Comparison of ENCODE assay signal across 8 cellular contexts in the genomic region with DNA sequence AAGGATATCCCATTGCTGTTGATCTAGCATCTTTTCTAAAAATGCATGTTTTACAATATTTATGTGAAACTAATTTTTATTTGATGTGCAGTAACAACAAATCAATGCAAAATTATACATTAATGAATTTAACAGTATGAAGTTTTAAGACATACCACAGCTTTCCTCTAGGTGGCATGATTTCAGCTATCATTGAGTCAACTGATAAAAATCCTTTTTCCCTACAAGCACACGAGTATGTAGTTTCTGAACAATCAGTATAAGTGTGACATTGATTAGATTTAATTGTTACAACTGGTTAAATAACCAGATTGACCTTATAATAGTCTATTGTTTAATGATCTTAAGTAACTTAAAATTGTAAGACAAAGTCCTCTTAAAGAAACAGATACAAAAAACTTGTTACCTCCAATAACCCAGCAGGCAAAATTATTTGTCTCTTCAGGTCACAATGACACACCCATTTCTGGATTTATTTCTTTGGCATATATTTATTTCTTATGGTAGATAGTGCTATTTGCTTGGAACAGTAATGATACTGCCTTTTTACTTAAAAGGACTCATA. TPM values are rescaled to one million over a fixed set of nuclear protein-coding genes. Genes with fewer than 3 reads are reported as not detected.
DNase-seq lines count a peak whose midpoint lies in the region; ATAC-seq, FAIRE-seq and TF ChIP-seq lines count a peak whose summit lies in the region.

No MANE protein-coding gene starts in this region.

- peak; percentile 99 for FAIRE-seq in D721Med (lab: Jason Lieb, UNC)

- peaks cover under 1% of the 10 kb centered on the region; the same call in 1 of the 2 replicates for H3K4me1 ChIP-seq in Karpas-422 (ENCODE audit: low read length)
- H3K4me1 ChIP-seq in liver (ENCODE audit: control insufficient read depth in 4 of 4, insufficient read depth in 4 of 4, low read length in 3 of 4) = peaks cover 0 to 5% (median under 1%) of the 10 kb centered on the region in 4 donors

- H3K79me2 ChIP-seq in Karpas-422 (ENCODE audit: low read length) = no peaks in the 10 kb centered on the region

- no peak overlapping the region for H3K4me3 ChIP-seq in Karpas-422 (ENCODE audit: low read length)
- H3K4me3 ChIP-seq in liver (ENCODE audit: low read depth in 1 of 3, low read length in 3 of 3) = no peak overlapping the region

- H3K4me2 ChIP-seq in Karpas-422 (ENCODE audit: low read depth, low read length, poor library complexity, severe bottlenecking) = no peak overlapping the region

- no peak overlapping the region for H2AFZ ChIP-seq in Karpas-422 (ENCODE audit: low read length)

- H3K27ac ChIP-seq in Karpas-422 (ENCODE audit: low read length) (no peak overlapping the region), VCaP (no peak overlapping the region), liver (ENCODE audit: low read depth in 1 of 2, low read length in 2 of 2) (no peak overlapping the region)

- ATAC-seq in GM19452 (IDR thresholded peaks at IDR 0.05; ENCODE audit: unreplicated experiment) (peak; percentile 69), omental fat pad (ENCODE audit: low FRiP score) (no peak)

- H3K9ac ChIP-seq in Karpas-422 (ENCODE audit: low read length) = no peak overlapping the region
- H3K9ac ChIP-seq in liver (ENCODE audit: low read depth in 1 of 2, low read length in 2 of 2) = no peak overlapping the region

- TF ChIP-seq CTCF in D721Med (IDR thresholded peaks at IDR 0.05; ENCODE audit: insufficient read depth, missing control alignments) (peak; percentile 89), VCaP (conservative IDR thresholded peaks at IDR 0.05) (peak; percentile 82), liver (IDR thresholded peaks at IDR 0.05; ENCODE audit: low read depth, low read length, missing input control) (peak; percentile 57), omental fat pad (IDR thresholded peaks at IDR 0.05) (no peak)

- H3K9me2 ChIP-seq in Karpas-422 (replicated peaks; ENCODE audit: insufficient read depth, low read length) = no peaks in the 10 kb centered on the region

- H4K20me1 ChIP-seq in Karpas-422 (ENCODE audit: insufficient read depth, low read depth, low read length) = no peaks in the 10 kb centered on the region

- DNase-seq in D721Med (ENCODE audit: insufficient read length, low spot score) = no peak
- peak; percentile 66 for DNase-seq in Karpas-422
- no peak for DNase-seq in omental fat pad (ENCODE audit: low spot score)
- no peak for DNase-seq in stimulated activated CD4-positive, alpha-beta T cell treated with anti-CD3 and anti-CD28 coated beads, Interleukin-1b, Interleukin-23, amount 100 ng/mL, for 48 hours
- DNase-seq in C1 segment of cervical spinal cord (lab: John Stamatoyannopoulos, UW) = no peak

- H3K27me3 ChIP-seq in Karpas-422 (ENCODE audit: low read length) = no peaks in the 10 kb centered on the region
- no peaks in the 10 kb centered on the region for H3K27me3 ChIP-seq in liver (ENCODE audit: control insufficient read depth in 4 of 4, insufficient read depth in 4 of 4, low read length in 3 of 4)

- H3K36me3 ChIP-seq in Karpas-422 (ENCODE audit: insufficient read depth, low read length) (0 out of 2 replicates have a peak, but pooled peaks cover 2% of the 10 kb centered on the region), liver (ENCODE audit: control insufficient read depth in 4 of 4, insufficient read depth in 3 of 4, low read depth in 1 of 4, low read length in 3 of 4) (no peaks in the 10 kb centered on the region)

- 5% methylated on average over 1 of the region's 1 CpG for WGBS in liver

- H3K9me3 ChIP-seq in Karpas-422 (ENCODE audit: low read length) (no peaks in the 10 kb centered on the region), liver (ENCODE audit: control insufficient read depth in 4 of 4, low read length in 3 of 4) (no peaks in the 10 kb centered on the region)

- peak; percentile 84 to 86 for TF ChIP-seq RAD21 in liver (IDR thresholded peaks at IDR 0.05)

TF ChIP-seq in liver, 16 proteins besides CTCF, POLR2A, EP300 and RAD21:
- TF ChIP-seq, protein P1, sequence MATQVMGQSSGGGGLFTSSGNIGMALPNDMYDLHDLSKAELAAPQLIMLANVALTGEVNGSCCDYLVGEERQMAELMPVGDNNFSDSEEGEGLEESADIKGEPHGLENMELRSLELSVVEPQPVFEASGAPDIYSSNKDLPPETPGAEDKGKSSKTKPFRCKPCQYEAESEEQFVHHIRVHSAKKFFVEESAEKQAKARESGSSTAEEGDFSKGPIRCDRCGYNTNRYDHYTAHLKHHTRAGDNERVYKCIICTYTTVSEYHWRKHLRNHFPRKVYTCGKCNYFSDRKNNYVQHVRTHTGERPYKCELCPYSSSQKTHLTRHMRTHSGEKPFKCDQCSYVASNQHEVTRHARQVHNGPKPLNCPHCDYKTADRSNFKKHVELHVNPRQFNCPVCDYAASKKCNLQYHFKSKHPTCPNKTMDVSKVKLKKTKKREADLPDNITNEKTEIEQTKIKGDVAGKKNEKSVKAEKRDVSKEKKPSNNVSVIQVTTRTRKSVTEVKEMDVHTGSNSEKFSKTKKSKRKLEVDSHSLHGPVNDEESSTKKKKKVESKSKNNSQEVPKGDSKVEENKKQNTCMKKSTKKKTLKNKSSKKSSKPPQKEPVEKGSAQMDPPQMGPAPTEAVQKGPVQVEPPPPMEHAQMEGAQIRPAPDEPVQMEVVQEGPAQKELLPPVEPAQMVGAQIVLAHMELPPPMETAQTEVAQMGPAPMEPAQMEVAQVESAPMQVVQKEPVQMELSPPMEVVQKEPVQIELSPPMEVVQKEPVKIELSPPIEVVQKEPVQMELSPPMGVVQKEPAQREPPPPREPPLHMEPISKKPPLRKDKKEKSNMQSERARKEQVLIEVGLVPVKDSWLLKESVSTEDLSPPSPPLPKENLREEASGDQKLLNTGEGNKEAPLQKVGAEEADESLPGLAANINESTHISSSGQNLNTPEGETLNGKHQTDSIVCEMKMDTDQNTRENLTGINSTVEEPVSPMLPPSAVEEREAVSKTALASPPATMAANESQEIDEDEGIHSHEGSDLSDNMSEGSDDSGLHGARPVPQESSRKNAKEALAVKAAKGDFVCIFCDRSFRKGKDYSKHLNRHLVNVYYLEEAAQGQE (IDR thresholded peaks at IDR 0.05) = no peak
- TF ChIP-seq, protein P2, sequence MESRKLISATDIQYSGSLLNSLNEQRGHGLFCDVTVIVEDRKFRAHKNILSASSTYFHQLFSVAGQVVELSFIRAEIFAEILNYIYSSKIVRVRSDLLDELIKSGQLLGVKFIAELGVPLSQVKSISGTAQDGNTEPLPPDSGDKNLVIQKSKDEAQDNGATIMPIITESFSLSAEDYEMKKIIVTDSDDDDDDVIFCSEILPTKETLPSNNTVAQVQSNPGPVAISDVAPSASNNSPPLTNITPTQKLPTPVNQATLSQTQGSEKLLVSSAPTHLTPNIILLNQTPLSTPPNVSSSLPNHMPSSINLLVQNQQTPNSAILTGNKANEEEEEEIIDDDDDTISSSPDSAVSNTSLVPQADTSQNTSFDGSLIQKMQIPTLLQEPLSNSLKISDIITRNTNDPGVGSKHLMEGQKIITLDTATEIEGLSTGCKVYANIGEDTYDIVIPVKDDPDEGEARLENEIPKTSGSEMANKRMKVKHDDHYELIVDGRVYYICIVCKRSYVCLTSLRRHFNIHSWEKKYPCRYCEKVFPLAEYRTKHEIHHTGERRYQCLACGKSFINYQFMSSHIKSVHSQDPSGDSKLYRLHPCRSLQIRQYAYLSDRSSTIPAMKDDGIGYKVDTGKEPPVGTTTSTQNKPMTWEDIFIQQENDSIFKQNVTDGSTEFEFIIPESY (IDR thresholded peaks at IDR 0.05) = no peak
- TF ChIP-seq FOXA1 (IDR thresholded peaks at IDR 0.05) (no peak), GABPA (IDR thresholded peaks at IDR 0.05 in 1 of 2, conservative IDR thresholded peaks at IDR 0.05 in 1 of 2) (no peak), RXRA (IDR thresholded peaks at IDR 0.05) (no peak), SP1 (IDR thresholded peaks at IDR 0.05) (no peak), FOXA2 (IDR thresholded peaks at IDR 0.05) (no peak), TAF1 (conservative IDR thresholded peaks at IDR 0.05) (no peak), ATF3 (IDR thresholded peaks at IDR 0.05) (no peak), EGR1 (IDR thresholded peaks at IDR 0.05; ENCODE audit: low read depth in 2 of 2) (no peak), NR2F2 (IDR thresholded peaks at IDR 0.05) (no peak), JUND (IDR thresholded peaks at IDR 0.05) (no peak), HNF4G (IDR thresholded peaks at IDR 0.05) (no peak), YY1 (IDR thresholded peaks at IDR 0.05) (no peak), MAX (IDR thresholded peaks at IDR 0.05) (no peak), HNF4A (conservative IDR thresholded peaks at IDR 0.05) (no peak)

RNA-seq across cellular contexts. Expression of gene TGFB2, which starts 5.8 kb away (rescaled TPM):
- total RNA-seq in Karpas-422 (2014; rRNA removed; shearing (Covaris generic); ENCODE audit: low replicate concordance) = not detected in 2 replicates
- total RNA-seq in liver = under 1 TPM; 0.51 to 0.75 TPM
- under 1 TPM; 0.21 to 0.31 TPM for polyA plus RNA-seq in liver
- total RNA-seq in omental fat pad = 1 to 10 TPM; 3.1 to 9.1 (median 4.1) TPM

RNA-seq across cellular contexts. Expression of gene RRP15, which starts 54.3 kb away (rescaled TPM):
- 7.8 and 15.2 TPM in 2 replicates for total RNA-seq in Karpas-422 (2014; rRNA removed; shearing (Covaris generic); ENCODE audit: low replicate concordance)
- total RNA-seq in liver (1 to 10 TPM; 4.9 to 5.5 TPM), omental fat pad (10 to 100 TPM in 1 of 4 donors, 1 to 10 TPM in 3; 4.6 to 22.7 (median 5.3) TPM)
- 1 to 10 TPM; 2.4 to 9.2 TPM for polyA plus RNA-seq in liver

Comparison
In these comparisons a context has a peak if more than half of its experiments do, and no peak if none do; other contexts are left out.
1. CTCF ChIP-seq: peak in D721Med (single experiment), VCaP (single experiment) and liver (single experiment); none in omental fat pad (0 of 3).